In genomic region chr5:59099270-59099994, GRCh38 we compare ENCODE assay signal across 8 cellular contexts.
DNase-seq lines count a peak whose midpoint lies in the region; ATAC-seq, FAIRE-seq and TF ChIP-seq lines count a peak whose summit lies in the region.

No MANE protein-coding gene starts in this region.

- POLR2A ChIA-PET in A549 (lab: Yijun Ruan, JAX): interaction anchor here (0.6 to 1.9 kb wide), 5 partner anchors 9 to 60 kb away, joined by 3 to 7 read pairs (median 3); no protein-coding TSS in a partner anchor

- H3K4me2 ChIP-seq in A549: peak overlapping the region; percentile 94

- ATAC-seq in A549: peak; percentile 84 to 94
- ATAC-seq in GM21576 (IDR thresholded peaks at IDR 0.05; ENCODE audit: unreplicated experiment): peak; percentile 47
- ATAC-seq in esophagus mucosa: peak; percentile 94
- ATAC-seq in upper lobe of right lung: peak; percentile 68

- intact Hi-C loops in upper lobe of right lung (cut with DNase I): no loop called here
- intact Hi-C loops in tibial artery (cut with DNase I; ENCODE audit: low total_unique reads): no loop called here

- CTCF ChIA-PET in A549 (lab: Yijun Ruan, JAX): interaction anchor here (0.6 to 1.5 kb wide), 5 partner anchors 9 to 75 kb away, joined by 3 to 6 read pairs (median 3); no protein-coding TSS in a partner anchor

- DNase-seq in A549 (ENCODE audit: low read depth in 1 of 2, low spot score in 1 of 2): peak; percentile 73 to 95
- DNase-seq in T-helper 1 cell: peak in 4 of 5 donors; percentile 5 to 94 (median 11)
- no peak for DNase-seq in upper lobe of right lung
- no peak for DNase-seq in tibial artery
- no peak for DNase-seq in pons (ENCODE audit: low spot score)
- DNase-seq in NCI-H2029 (lab: John Stamatoyannopoulos, UW): no peak

- no peak for TF ChIP-seq POLR2A in A549 (IDR thresholded peaks at IDR 0.05; ENCODE audit: low read length)

- 3% methylated on average over 5 of the region's 5 CpGs for WGBS in A549 (ENCODE audit: missing lambda C conversion rate)

- TF ChIP-seq CTCF in A549 (IDR thresholded peaks at IDR 0.05) (no peak), upper lobe of right lung (IDR thresholded peaks at IDR 0.05) (no peak), tibial artery (IDR thresholded peaks at IDR 0.05) (no peak)

- FAIRE-seq in A549 (lab: Jason Lieb, UNC): peak; percentile 100

- H3K27ac ChIP-seq in A549 (peak overlapping the region; percentile 93 to 98), upper lobe of right lung (no peak overlapping the region), tibial artery (no peak overlapping the region)

- TF ChIP-seq EP300 in A549 (IDR thresholded peaks at IDR 0.05): peak; percentile 77 to 91; a peak in 2 of 5 replicates

- no peaks in the 10 kb centered on the region for H3K36me3 ChIP-seq in upper lobe of right lung
- no peaks in the 10 kb centered on the region for H3K36me3 ChIP-seq in tibial artery

- H3K4me1 ChIP-seq in A549: peaks cover 100% of the 10 kb centered on the region
- no peaks in the 10 kb centered on the region for H3K4me1 ChIP-seq in upper lobe of right lung
- H3K4me1 ChIP-seq in tibial artery: peaks cover 0 to 3% (median under 1%) of the 10 kb centered on the region in 4 donors

- H3K27me3 ChIP-seq in upper lobe of right lung: no peaks in the 10 kb centered on the region
- H3K27me3 ChIP-seq in tibial artery: no peaks in the 10 kb centered on the region

- peak; percentile 2 to 42; a peak in 2 of 5 replicates for TF ChIP-seq RAD21 in A549 (conservative IDR thresholded peaks at IDR 0.05 in 1 of 2, IDR thresholded peaks at IDR 0.05 in 1 of 2)

- no peak overlapping the region for H3K4me3 ChIP-seq in A549
- no peak overlapping the region for H3K4me3 ChIP-seq in upper lobe of right lung
- no peak overlapping the region for H3K4me3 ChIP-seq in tibial artery

- H3K9me3 ChIP-seq in A549 (no peaks in the 10 kb centered on the region), upper lobe of right lung (no peaks in the 10 kb centered on the region), tibial artery (no peaks in the 10 kb centered on the region)

TF ChIP-seq in A549, 52 proteins besides CTCF, POLR2A, EP300 and RAD21:
- TF ChIP-seq PBX3 (IDR thresholded peaks at IDR 0.05): peak; percentile 67; the same call in 1 of the 2 replicates
- no peak for TF ChIP-seq HES2 (IDR thresholded peaks at IDR 0.05)
- TF ChIP-seq ZSCAN20 (CRISPR knock-in tag; IDR thresholded peaks at IDR 0.05): peak; percentile 0; the same call in 1 of the 2 replicates
- no peak for TF ChIP-seq ZFP36 (IDR thresholded peaks at IDR 0.05; ENCODE audit: borderline replicate concordance, partially characterized antibody)
- TF ChIP-seq FOSL2 (IDR thresholded peaks at IDR 0.05): peak; percentile 87
- peak; percentile 95 for TF ChIP-seq FOSL2 (CRISPR knock-in tag; IDR thresholded peaks at IDR 0.05)
- peak; percentile 82; the same call in 1 of the 2 replicates for TF ChIP-seq GATA3 (IDR thresholded peaks at IDR 0.05; ENCODE audit: borderline replicate concordance)
- no peak for TF ChIP-seq BHLHE40 (IDR thresholded peaks at IDR 0.05; ENCODE audit: low read depth, low read length)
- peak; percentile 78 to 82; a peak in 4 of 5 replicates for TF ChIP-seq JUN (IDR thresholded peaks at IDR 0.05)
- 0 out of 2 replicates have a peak, but pooled peaks have one; percentile 10 for TF ChIP-seq EHF (CRISPR knock-in tag; IDR thresholded peaks at IDR 0.05)
- no peak for TF ChIP-seq NFE2L2 (conservative IDR thresholded peaks at IDR 0.05; ENCODE audit: low read length)
- TF ChIP-seq RARB (CRISPR knock-in tag; IDR thresholded peaks at IDR 0.05): no peak; the same call in 1 of the 2 replicates
- no peak for TF ChIP-seq KDM5A (IDR thresholded peaks at IDR 0.05)
- no peak for TF ChIP-seq KDM1A (IDR thresholded peaks at IDR 0.05; ENCODE audit: low read depth)
- peak; percentile 85 for TF ChIP-seq JUNB (IDR thresholded peaks at IDR 0.05)
- no peak for TF ChIP-seq CBX8 (IDR thresholded peaks at IDR 0.05)
- TF ChIP-seq SMC3 (IDR thresholded peaks at IDR 0.05): no peak; the same call in 2 of the 3 replicates
- no peak for TF ChIP-seq ZNF302 (CRISPR knock-in tag; IDR thresholded peaks at IDR 0.05)
- TF ChIP-seq HOXB13 (CRISPR knock-in tag; IDR thresholded peaks at IDR 0.05; ENCODE audit: low read depth): peak; percentile 60; the same call in 1 of the 2 replicates
- peak; percentile 79; the same call in 1 of the 2 replicates for TF ChIP-seq MAX (IDR thresholded peaks at IDR 0.05)
- peak in 1 of 2 experiments; percentile 48; a peak in 2 of 4 replicates for TF ChIP-seq CEBPB (IDR thresholded peaks at IDR 0.05)
- TF ChIP-seq RCOR1 (IDR thresholded peaks at IDR 0.05; ENCODE audit: low read depth, low read length): no peak
- peak; percentile 46; the same call in 1 of the 3 replicates for TF ChIP-seq BCL3 (IDR thresholded peaks at IDR 0.05)
- TF ChIP-seq ELK1 (IDR thresholded peaks at IDR 0.05; ENCODE audit: low read depth, low read length): no peak

Comparison
In these comparisons a context has a peak if more than half of its experiments do, and no peak if none do; other contexts are left out.
1. DNase-seq: peak in A549 (2 of 2) and T-helper 1 cell (4 of 5); none in upper lobe of right lung (single experiment), tibial artery (0 of 2), pons (single experiment) and NCI-H2029 (single experiment).
2. H3K27ac ChIP-seq: peak in A549 (2 of 2); none in upper lobe of right lung (single experiment) and tibial artery (0 of 2).
3. Peak in every context shown above with its lines, with median percentiles within 50 percentile points of each other: ATAC-seq.